Comparison of ENCODE assay signal across 15 cellular contexts in the genomic region with DNA sequence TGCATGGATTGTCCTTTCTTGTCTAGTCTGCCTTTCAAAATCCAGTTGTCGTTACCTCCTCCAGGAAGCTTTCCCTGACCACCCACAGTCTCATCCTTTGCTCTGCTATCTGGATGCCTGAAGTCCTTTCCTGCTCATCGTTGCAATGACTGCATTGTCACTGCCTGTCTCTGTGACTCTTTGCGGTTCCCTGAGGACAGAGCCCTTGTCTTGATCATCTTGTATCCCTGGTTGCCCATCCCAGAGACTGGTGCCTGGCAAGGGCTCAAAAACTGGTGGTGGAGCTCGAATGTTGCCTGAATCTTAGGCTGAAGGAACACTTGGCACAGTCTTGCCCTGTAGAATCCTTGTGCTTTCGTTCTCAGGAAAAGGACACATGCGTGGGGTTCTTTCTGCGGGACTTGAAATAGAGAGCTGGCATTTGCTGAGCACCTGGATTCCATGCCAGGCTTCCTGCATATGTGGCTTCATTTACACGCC. TPM values are rescaled to one million over a fixed set of nuclear protein-coding genes. Genes with fewer than 3 reads are reported as not detected.
DNase-seq lines count a peak whose midpoint lies in the region; ATAC-seq and TF ChIP-seq lines count a peak whose summit lies in the region.
"Had no signal": no experiment of that assay in that cellular context is flagged by ENCODE, and none has a peak within 500 bp of the region (broad histone marks: within the 10 kb centered on the region; RNA-seq: fewer than 3 reads in every experiment).

No MANE protein-coding gene starts in this region.

- no peaks in the 10 kb centered on the region for H3K36me3 Mint-ChIP-seq in WTC11
- H3K36me3 Mint-ChIP-seq in nephron progenitor cell (ENCODE audit: low read depth) = no peaks in the 10 kb centered on the region
- H3K36me3 Mint-ChIP-seq: stimulated activated memory B cell treated with anti-CD40 and anti-IgM and Interleukin-4, amounts not matched to agents 10 μg/mL and 1 μg/mL and 100 μg/mL, for 72 hours had no signal

- ATAC-seq in WTC11 (no peak), HG02884 (IDR thresholded peaks at IDR 0.05; ENCODE audit: unreplicated experiment) (no peak)
- ATAC-seq: activated T-helper 17 cell treated with anti-CD3 and anti-CD28 coated beads, Interleukin-2, amount 50 U/mL, for 72 hours; stimulated activated memory B cell treated with anti-CD40 and anti-IgM and Interleukin-4, amounts not matched to agents 10 μg/mL and 1 μg/mL and 100 μg/mL, for 72 hours had no signal

- DNase-seq in WTC11 (ENCODE audit: low spot score) = no peak
- no peak for DNase-seq in nephron progenitor cell
- DNase-seq in suprapubic skin (ENCODE audit: low spot score in 2 of 2) = no peak
- no peak for DNase-seq in activated CD8-positive, alpha-beta memory T cell treated with anti-CD3 and anti-CD28 coated beads, Interleukin-2, amount 50 U/mL, for 4 hours
- no peak for DNase-seq in hippocampal formation (lab: John Stamatoyannopoulos, UW)
- no peak for DNase-seq in COLO668 (lab: John Stamatoyannopoulos, UW; ENCODE audit: unreplicated experiment)
- DNase-seq: activated CD4-positive, alpha-beta T cell treated with anti-CD3 and anti-CD28 coated beads for 4 hours; EL; GM23248; stimulated activated CD4-positive, alpha-beta T cell treated with anti-CD3 and anti-CD28 coated beads, Interleukin-2, amount 100 ng/mL, for 48 hours had no signal

- no peaks in the 10 kb centered on the region for H3K27me3 ChIP-seq in esophagus (ENCODE audit: control insufficient read depth in 1 of 2, insufficient read depth in 2 of 2, low read length in 2 of 2)
- H3K27me3 ChIP-seq in suprapubic skin = peaks cover 3% of the 10 kb centered on the region

- CTCF ChIA-PET in WTC11 (lab: Charles Lee) = interaction anchor here (0.7 to 3.2 kb wide), 7 partner anchors 23 to 192 kb away, joined by 3 to 12 read pairs (median 7); no protein-coding TSS in a partner anchor

- H3K36me3 ChIP-seq in esophagus (ENCODE audit: control insufficient read depth in 2 of 2, insufficient read depth in 2 of 2, low read length in 1 of 2) = no peaks in the 10 kb centered on the region
- no peaks in the 10 kb centered on the region for H3K36me3 ChIP-seq in suprapubic skin

- TF ChIP-seq EP300 in suprapubic skin (IDR thresholded peaks at IDR 0.05) = no peak

- no peak for TF ChIP-seq CTCF in WTC11 (IDR thresholded peaks at IDR 0.05)
- no peak for TF ChIP-seq CTCF in nephron progenitor cell (IDR thresholded peaks at IDR 0.05)
- no peak for TF ChIP-seq CTCF in suprapubic skin (IDR thresholded peaks at IDR 0.05)

- no peak for TF ChIP-seq POLR2A in suprapubic skin (IDR thresholded peaks at IDR 0.05)

- no peak overlapping the region for H3K27ac Mint-ChIP-seq in WTC11
- H3K27ac Mint-ChIP-seq in nephron progenitor cell = no peak overlapping the region
- H3K27ac Mint-ChIP-seq: activated T-helper 17 cell treated with anti-CD3 and anti-CD28 coated beads, Interleukin-2, amount 50 U/mL, for 72 hours; stimulated activated memory B cell treated with anti-CD40 and anti-IgM and Interleukin-4, amounts not matched to agents 10 μg/mL and 1 μg/mL and 100 μg/mL, for 72 hours had no signal

- WGBS in esophagus, 2 donors = 39 to 49% methylated on average over 8 of the region's 8 CpGs
- WGBS in suprapubic skin = 31% methylated on average over 8 of the region's 8 CpGs

- H3K4me3 Mint-ChIP-seq in WTC11 (peak overlapping the region; percentile 5; the same call in 1 of the 2 replicates), nephron progenitor cell (peak overlapping the region; percentile 40)
- H3K4me3 Mint-ChIP-seq: activated T-helper 17 cell treated with anti-CD3 and anti-CD28 coated beads, Interleukin-2, amount 50 U/mL, for 72 hours; stimulated activated memory B cell treated with anti-CD40 and anti-IgM and Interleukin-4, amounts not matched to agents 10 μg/mL and 1 μg/mL and 100 μg/mL, for 72 hours had no signal

- H3K4me1 ChIP-seq in esophagus (ENCODE audit: control insufficient read depth in 2 of 2, insufficient read depth in 2 of 2, low read length in 1 of 2) (peaks cover 5 to 21% of the 10 kb centered on the region in 2 donors), suprapubic skin (peaks cover 55% of the 10 kb centered on the region)

- H3K9me3 ChIP-seq in esophagus (ENCODE audit: control insufficient read depth in 2 of 2, insufficient read depth in 1 of 2, low read depth in 1 of 2, low read length in 1 of 2) = no peaks in the 10 kb centered on the region
- no peaks in the 10 kb centered on the region for H3K9me3 ChIP-seq in suprapubic skin

- POLR2A ChIA-PET in WTC11 (lab: Charles Lee) = no interaction called here

- H3K9me3 Mint-ChIP-seq in WTC11 = no peaks in the 10 kb centered on the region
- no peaks in the 10 kb centered on the region for H3K9me3 Mint-ChIP-seq in nephron progenitor cell
- H3K9me3 Mint-ChIP-seq: activated T-helper 17 cell treated with anti-CD3 and anti-CD28 coated beads, Interleukin-2, amount 50 U/mL, for 72 hours; stimulated activated memory B cell treated with anti-CD40 and anti-IgM and Interleukin-4, amounts not matched to agents 10 μg/mL and 1 μg/mL and 100 μg/mL, for 72 hours had no signal

- peak overlapping the region; percentile 23 to 60 for H3K4me3 ChIP-seq in esophagus (ENCODE audit: low read depth in 1 of 2, low read length in 2 of 2)
- H3K4me3 ChIP-seq in suprapubic skin = peak overlapping the region; percentile 73
- H3K4me3 ChIP-seq: GM23248 had no signal

- H3K4me1 Mint-ChIP-seq in WTC11 (peaks cover 72% of the 10 kb centered on the region), nephron progenitor cell (peaks cover 61% of the 10 kb centered on the region)
- H3K4me1 Mint-ChIP-seq: activated T-helper 17 cell treated with anti-CD3 and anti-CD28 coated beads, Interleukin-2, amount 50 U/mL, for 72 hours had no signal

- peak overlapping the region; percentile 2 to 79 for H3K27ac ChIP-seq in esophagus (ENCODE audit: low read depth in 2 of 2, low read length in 1 of 2)
- H3K27ac ChIP-seq in suprapubic skin = no peak overlapping the region
- H3K27ac ChIP-seq: C4-2B, GM23248 had no signal

- peaks cover 36% of the 10 kb centered on the region for H3K27me3 Mint-ChIP-seq in WTC11 (ENCODE audit: low read depth)
- peaks cover 58% of the 10 kb centered on the region for H3K27me3 Mint-ChIP-seq in nephron progenitor cell (ENCODE audit: low read depth, poor library complexity)

TF ChIP-seq in WTC11, 78 proteins besides CTCF, POLR2A, EP300 and RAD21:
- TF ChIP-seq RORB (CRISPR knock-in tag; IDR thresholded peaks at IDR 0.05) = no peak
- TF ChIP-seq, protein P1, sequence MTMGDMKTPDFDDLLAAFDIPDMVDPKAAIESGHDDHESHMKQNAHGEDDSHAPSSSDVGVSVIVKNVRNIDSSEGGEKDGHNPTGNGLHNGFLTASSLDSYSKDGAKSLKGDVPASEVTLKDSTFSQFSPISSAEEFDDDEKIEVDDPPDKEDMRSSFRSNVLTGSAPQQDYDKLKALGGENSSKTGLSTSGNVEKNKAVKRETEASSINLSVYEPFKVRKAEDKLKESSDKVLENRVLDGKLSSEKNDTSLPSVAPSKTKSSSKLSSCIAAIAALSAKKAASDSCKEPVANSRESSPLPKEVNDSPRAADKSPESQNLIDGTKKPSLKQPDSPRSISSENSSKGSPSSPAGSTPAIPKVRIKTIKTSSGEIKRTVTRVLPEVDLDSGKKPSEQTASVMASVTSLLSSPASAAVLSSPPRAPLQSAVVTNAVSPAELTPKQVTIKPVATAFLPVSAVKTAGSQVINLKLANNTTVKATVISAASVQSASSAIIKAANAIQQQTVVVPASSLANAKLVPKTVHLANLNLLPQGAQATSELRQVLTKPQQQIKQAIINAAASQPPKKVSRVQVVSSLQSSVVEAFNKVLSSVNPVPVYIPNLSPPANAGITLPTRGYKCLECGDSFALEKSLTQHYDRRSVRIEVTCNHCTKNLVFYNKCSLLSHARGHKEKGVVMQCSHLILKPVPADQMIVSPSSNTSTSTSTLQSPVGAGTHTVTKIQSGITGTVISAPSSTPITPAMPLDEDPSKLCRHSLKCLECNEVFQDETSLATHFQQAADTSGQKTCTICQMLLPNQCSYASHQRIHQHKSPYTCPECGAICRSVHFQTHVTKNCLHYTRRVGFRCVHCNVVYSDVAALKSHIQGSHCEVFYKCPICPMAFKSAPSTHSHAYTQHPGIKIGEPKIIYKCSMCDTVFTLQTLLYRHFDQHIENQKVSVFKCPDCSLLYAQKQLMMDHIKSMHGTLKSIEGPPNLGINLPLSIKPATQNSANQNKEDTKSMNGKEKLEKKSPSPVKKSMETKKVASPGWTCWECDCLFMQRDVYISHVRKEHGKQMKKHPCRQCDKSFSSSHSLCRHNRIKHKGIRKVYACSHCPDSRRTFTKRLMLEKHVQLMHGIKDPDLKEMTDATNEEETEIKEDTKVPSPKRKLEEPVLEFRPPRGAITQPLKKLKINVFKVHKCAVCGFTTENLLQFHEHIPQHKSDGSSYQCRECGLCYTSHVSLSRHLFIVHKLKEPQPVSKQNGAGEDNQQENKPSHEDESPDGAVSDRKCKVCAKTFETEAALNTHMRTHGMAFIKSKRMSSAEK (CRISPR knock-in tag; IDR thresholded peaks at IDR 0.05; ENCODE audit: borderline replicate concordance) = no peak

RNA-seq across cellular contexts. Expression of a gene that starts 2.4 kb away (rescaled TPM):
- total RNA-seq in WTC11 (2021) (6.1 to 9.8 TPM (median 6.6 TPM) in 3 replicates), suprapubic skin (10 to 100 TPM; 18.5 to 40.9 (median 30.4) TPM)
- polyA plus RNA-seq in esophagus = 1 to 10 TPM; 6.9 to 8.6 TPM
